ENCODE assay signal across 2 cellular contexts in genomic region chrX:1582686-1583437, GRCh38.
TF ChIP-seq lines count a peak whose summit lies in the region.

No MANE protein-coding gene starts in this region.

TF ChIP-seq in SK-N-SH treated with all-trans-retinoic acid at 6 μM for 48 hours, 23 proteins besides CTCF, POLR2A, EP300 and RAD21 (continued from another document):
- TF ChIP-seq ZNF565 (CRISPR knock-in tag; conservative IDR thresholded peaks at IDR 0.05; ENCODE audit: low read depth) (no peak), POU6F1 (CRISPR knock-in tag; IDR thresholded peaks at IDR 0.05; ENCODE audit: borderline replicate concordance, low read depth) (no peak), ARNTL (CRISPR knock-in tag; IDR thresholded peaks at IDR 0.05; ENCODE audit: borderline replicate concordance, low read depth) (no peak)
- TF ChIP-seq, protein P1, sequence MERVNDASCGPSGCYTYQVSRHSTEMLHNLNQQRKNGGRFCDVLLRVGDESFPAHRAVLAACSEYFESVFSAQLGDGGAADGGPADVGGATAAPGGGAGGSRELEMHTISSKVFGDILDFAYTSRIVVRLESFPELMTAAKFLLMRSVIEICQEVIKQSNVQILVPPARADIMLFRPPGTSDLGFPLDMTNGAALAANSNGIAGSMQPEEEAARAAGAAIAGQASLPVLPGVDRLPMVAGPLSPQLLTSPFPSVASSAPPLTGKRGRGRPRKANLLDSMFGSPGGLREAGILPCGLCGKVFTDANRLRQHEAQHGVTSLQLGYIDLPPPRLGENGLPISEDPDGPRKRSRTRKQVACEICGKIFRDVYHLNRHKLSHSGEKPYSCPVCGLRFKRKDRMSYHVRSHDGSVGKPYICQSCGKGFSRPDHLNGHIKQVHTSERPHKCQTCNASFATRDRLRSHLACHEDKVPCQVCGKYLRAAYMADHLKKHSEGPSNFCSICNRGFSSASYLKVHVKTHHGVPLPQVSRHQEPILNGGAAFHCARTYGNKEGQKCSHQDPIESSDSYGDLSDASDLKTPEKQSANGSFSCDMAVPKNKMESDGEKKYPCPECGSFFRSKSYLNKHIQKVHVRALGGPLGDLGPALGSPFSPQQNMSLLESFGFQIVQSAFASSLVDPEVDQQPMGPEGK (CRISPR knock-in tag; IDR thresholded peaks at IDR 0.05; ENCODE audit: borderline replicate concordance): no peak

TF ChIP-seq in GM12878, 131 proteins besides CTCF, POLR2A, EP300 and RAD21 (continued from another document and continues in another):
- TF ChIP-seq CUX1 (IDR thresholded peaks at IDR 0.05; ENCODE audit: insufficient replicate concordance, low read depth, low read length) (no peak), SRF (IDR thresholded peaks at IDR 0.05; ENCODE audit: low read depth in 2 of 2, low read length in 2 of 2) (peak in 1 of 2 experiments; percentile 44; a peak in 1 of 4 replicates), MEF2A (IDR thresholded peaks at IDR 0.05; ENCODE audit: insufficient read depth, low read depth, low read length) (peak; percentile 79), CBFB (IDR thresholded peaks at IDR 0.05; ENCODE audit: low read depth) (peak; percentile 53; the same call in 1 of the 2 replicates), BMI1 (IDR thresholded peaks at IDR 0.05; ENCODE audit: borderline replicate concordance) (no peak), ETV6 (conservative IDR thresholded peaks at IDR 0.05 in 1 of 2, IDR thresholded peaks at IDR 0.05 in 1 of 2; ENCODE audit: borderline replicate concordance in 1 of 2, low read depth in 1 of 2) (peak in 1 of 2 experiments; percentile 70; a peak in 2 of 4 replicates), RELA (IDR thresholded peaks at IDR 0.05; ENCODE audit: borderline replicate concordance, partially characterized antibody) (no peak), CREB1 (IDR thresholded peaks at IDR 0.05; ENCODE audit: low read depth) (peak; percentile 91), JUNB (IDR thresholded peaks at IDR 0.05) (peak; percentile 82), E2F8 (IDR thresholded peaks at IDR 0.05; ENCODE audit: low read depth, partially characterized antibody) (no peak), PAX5 (IDR thresholded peaks at IDR 0.05; ENCODE audit: borderline replicate concordance, low read depth, low read length) (peak; percentile 36; the same call in 1 of the 2 replicates), SIN3A (IDR thresholded peaks at IDR 0.05; ENCODE audit: low read depth, low read length) (no peak), ATF7 (IDR thresholded peaks at IDR 0.05; ENCODE audit: low read depth) (peak; percentile 78), SMAD1 (IDR thresholded peaks at IDR 0.05; ENCODE audit: low read depth, partially characterized antibody) (no peak), CHD2 (IDR thresholded peaks at IDR 0.05; ENCODE audit: borderline replicate concordance, low read depth, low read length) (no peak; the same call in 1 of the 2 replicates), SUPT20H (IDR thresholded peaks at IDR 0.05; ENCODE audit: borderline replicate concordance, control insufficient read depth, low read depth, low read length) (no peak), REST (IDR thresholded peaks at IDR 0.05; ENCODE audit: low read depth, low read length) (no peak), SPI1 (IDR thresholded peaks at IDR 0.05; ENCODE audit: borderline replicate concordance, insufficient read depth, low read depth, low read length) (peak; percentile 71), RUNX3 (IDR thresholded peaks at IDR 0.05; ENCODE audit: low read length) (peak; percentile 91), RELB (IDR thresholded peaks at IDR 0.05; ENCODE audit: low read depth) (peak; percentile 70; the same call in 1 of the 2 replicates), SREBF1 (IDR thresholded peaks at IDR 0.05; ENCODE audit: low read length) (no peak), IKZF1 (conservative IDR thresholded peaks at IDR 0.05) (peak; percentile 66), NFXL1 (IDR thresholded peaks at IDR 0.05; ENCODE audit: borderline replicate concordance) (no peak), NBN (IDR thresholded peaks at IDR 0.05) (0 out of 2 replicates have a peak, but pooled peaks have one; percentile 60), TCF12 (IDR thresholded peaks at IDR 0.05; ENCODE audit: low read depth, low read length) (no peak), MTA3 (IDR thresholded peaks at IDR 0.05; ENCODE audit: borderline replicate concordance, low read length) (peak; percentile 64; the same call in 1 of the 2 replicates), TCF3 (IDR thresholded peaks at IDR 0.05; ENCODE audit: borderline replicate concordance, insufficient read depth, low read depth, low read length) (0 out of 2 replicates have a peak, but pooled peaks have one; percentile 28), NR2F1 (conservative IDR thresholded peaks at IDR 0.05) (no peak), EED (IDR thresholded peaks at IDR 0.05; ENCODE audit: low read depth) (peak; percentile 87), FOXM1 (IDR thresholded peaks at IDR 0.05; ENCODE audit: low read depth, low read length) (peak; percentile 93), USF1 (IDR thresholded peaks at IDR 0.05; ENCODE audit: borderline replicate concordance, extremely low read length, insufficient read depth, low read depth, low read length) (no peak), IKZF2 (IDR thresholded peaks at IDR 0.05) (peak; percentile 65 to 78)
- TF ChIP-seq, protein P2, sequence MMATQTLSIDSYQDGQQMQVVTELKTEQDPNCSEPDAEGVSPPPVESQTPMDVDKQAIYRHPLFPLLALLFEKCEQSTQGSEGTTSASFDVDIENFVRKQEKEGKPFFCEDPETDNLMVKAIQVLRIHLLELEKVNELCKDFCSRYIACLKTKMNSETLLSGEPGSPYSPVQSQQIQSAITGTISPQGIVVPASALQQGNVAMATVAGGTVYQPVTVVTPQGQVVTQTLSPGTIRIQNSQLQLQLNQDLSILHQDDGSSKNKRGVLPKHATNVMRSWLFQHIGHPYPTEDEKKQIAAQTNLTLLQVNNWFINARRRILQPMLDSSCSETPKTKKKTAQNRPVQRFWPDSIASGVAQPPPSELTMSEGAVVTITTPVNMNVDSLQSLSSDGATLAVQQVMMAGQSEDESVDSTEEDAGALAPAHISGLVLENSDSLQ (IDR thresholded peaks at IDR 0.05): no peak
- TF ChIP-seq, protein P3, sequence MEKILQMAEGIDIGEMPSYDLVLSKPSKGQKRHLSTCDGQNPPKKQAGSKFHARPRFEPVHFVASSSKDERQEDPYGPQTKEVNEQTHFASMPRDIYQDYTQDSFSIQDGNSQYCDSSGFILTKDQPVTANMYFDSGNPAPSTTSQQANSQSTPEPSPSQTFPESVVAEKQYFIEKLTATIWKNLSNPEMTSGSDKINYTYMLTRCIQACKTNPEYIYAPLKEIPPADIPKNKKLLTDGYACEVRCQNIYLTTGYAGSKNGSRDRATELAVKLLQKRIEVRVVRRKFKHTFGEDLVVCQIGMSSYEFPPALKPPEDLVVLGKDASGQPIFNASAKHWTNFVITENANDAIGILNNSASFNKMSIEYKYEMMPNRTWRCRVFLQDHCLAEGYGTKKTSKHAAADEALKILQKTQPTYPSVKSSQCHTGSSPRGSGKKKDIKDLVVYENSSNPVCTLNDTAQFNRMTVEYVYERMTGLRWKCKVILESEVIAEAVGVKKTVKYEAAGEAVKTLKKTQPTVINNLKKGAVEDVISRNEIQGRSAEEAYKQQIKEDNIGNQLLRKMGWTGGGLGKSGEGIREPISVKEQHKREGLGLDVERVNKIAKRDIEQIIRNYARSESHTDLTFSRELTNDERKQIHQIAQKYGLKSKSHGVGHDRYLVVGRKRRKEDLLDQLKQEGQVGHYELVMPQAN (conservative IDR thresholded peaks at IDR 0.05): no peak
- TF ChIP-seq, protein P4, sequence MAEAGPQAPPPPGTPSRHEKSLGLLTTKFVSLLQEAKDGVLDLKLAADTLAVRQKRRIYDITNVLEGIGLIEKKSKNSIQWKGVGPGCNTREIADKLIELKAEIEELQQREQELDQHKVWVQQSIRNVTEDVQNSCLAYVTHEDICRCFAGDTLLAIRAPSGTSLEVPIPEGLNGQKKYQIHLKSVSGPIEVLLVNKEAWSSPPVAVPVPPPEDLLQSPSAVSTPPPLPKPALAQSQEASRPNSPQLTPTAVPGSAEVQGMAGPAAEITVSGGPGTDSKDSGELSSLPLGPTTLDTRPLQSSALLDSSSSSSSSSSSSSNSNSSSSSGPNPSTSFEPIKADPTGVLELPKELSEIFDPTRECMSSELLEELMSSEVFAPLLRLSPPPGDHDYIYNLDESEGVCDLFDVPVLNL (IDR thresholded peaks at IDR 0.05; ENCODE audit: low read depth, low read length): no peak
